Comparison of ENCODE assay signal across 8 cellular contexts in genomic region chr1:88892146-88892877, GRCh38. TPM values are rescaled to one million over a fixed set of nuclear protein-coding genes. Genes with fewer than 3 reads are reported as not detected.
DNase-seq lines count a peak whose midpoint lies in the region; ATAC-seq, FAIRE-seq and TF ChIP-seq lines count a peak whose summit lies in the region.

No MANE protein-coding gene starts in this region.

- 49 to 60% methylated on average over 17 of the region's 17 CpGs for WGBS in esophagus squamous epithelium, 2 donors
- 33 to 41% methylated on average over 17 of the region's 17 CpGs for WGBS in pancreas, 2 donors

- no peaks in the 10 kb centered on the region for H3K27me3 ChIP-seq in SU-DHL-6 (ENCODE audit: low read length)
- no peaks in the 10 kb centered on the region for H3K27me3 ChIP-seq in esophagus squamous epithelium
- no peaks in the 10 kb centered on the region for H3K27me3 ChIP-seq in pancreas

- ATAC-seq in pancreas: peak; percentile 45 to 62 (median 58)
- no peak for ATAC-seq in GM18502 (IDR thresholded peaks at IDR 0.05; ENCODE audit: poor library complexity, unreplicated experiment)

- H4K20me1 ChIP-seq in SU-DHL-6 (ENCODE audit: low read depth, low read length): peaks cover 5% of the 10 kb centered on the region; the same call in 1 of the 2 replicates

- no peaks in the 10 kb centered on the region for H3F3A ChIP-seq in SU-DHL-6 (ENCODE audit: insufficient read depth)

- H3K9me2 ChIP-seq in SU-DHL-6 (replicated peaks; ENCODE audit: insufficient read depth, low read length): no peaks in the 10 kb centered on the region

- H3K27ac ChIP-seq in SU-DHL-6 (ENCODE audit: low read depth, low read length) (no peak overlapping the region), esophagus squamous epithelium (peak overlapping the region; percentile 94 to 99 (median 96)), pancreas (peak overlapping the region in 3 of 4 donors; percentile 86 to 96 (median 94))

- in situ Hi-C loops in Caki2 (cut with HindIII; ENCODE audit: low pct_unique_long_range_greater_than_20kb, low sequenced_read_pairs) (no loop called here), KBM-7 (cut with MboI; ENCODE audit: low pct_unique_long_range_greater_than_20kb, low sequenced_read_pairs) (no loop called here)

- intact Hi-C loops in esophagus squamous epithelium (cut with DNase I) (no loop called here), pancreas (cut with DNase I) (no loop called here)

- H3K9me3 ChIP-seq in SU-DHL-6 (ENCODE audit: insufficient read depth, low read length): no peaks in the 10 kb centered on the region
- H3K9me3 ChIP-seq in esophagus squamous epithelium: no peaks in the 10 kb centered on the region
- no peaks in the 10 kb centered on the region for H3K9me3 ChIP-seq in pancreas

- peaks cover 40% of the 10 kb centered on the region for H3K79me2 ChIP-seq in SU-DHL-6 (ENCODE audit: insufficient read depth, low read length)

- H3K9ac ChIP-seq in SU-DHL-6 (ENCODE audit: low read length): peak overlapping the region; percentile 86; the same call in 1 of the 2 replicates

- peaks cover 6% of the 10 kb centered on the region; the same call in 1 of the 2 replicates for H3K36me3 ChIP-seq in SU-DHL-6 (ENCODE audit: low read length)
- H3K36me3 ChIP-seq in esophagus squamous epithelium: peaks cover 0 to 6% (median 1%) of the 10 kb centered on the region in 3 donors
- no peaks in the 10 kb centered on the region for H3K36me3 ChIP-seq in pancreas

- H3K4me2 ChIP-seq in SU-DHL-6 (ENCODE audit: low read depth, low read length, poor library complexity, severe bottlenecking): peak overlapping the region; percentile 95

- DNase-seq in Caki2 (ENCODE audit: low read depth) (peak; percentile 93), KBM-7 (peak; percentile 20), esophagus squamous epithelium (lab: John Stamatoyannopoulos, UW) (no peak), pancreas (peak in 3 of 6 donors; percentile 27 to 47 (median 44)), GM19238 (ENCODE audit: insufficient read length, low spot score) (no peak), occipital lobe (lab: John Stamatoyannopoulos, UW) (no peak)

- peak overlapping the region; percentile 83 for H2AFZ ChIP-seq in SU-DHL-6 (ENCODE audit: low read depth, low read length, severe bottlenecking)

- TF ChIP-seq POLR2A in esophagus squamous epithelium (IDR thresholded peaks at IDR 0.05): no peak

- FAIRE-seq in pancreas (lab: Jason Lieb, UNC): no peak

- H3K4me3 ChIP-seq in SU-DHL-6 (ENCODE audit: insufficient read depth, low read length, poor library complexity, severe bottlenecking): peak overlapping the region; percentile 86
- peak overlapping the region; percentile 75 to 100 (median 88) for H3K4me3 ChIP-seq in esophagus squamous epithelium
- peak overlapping the region; percentile 74 to 93 (median 85) for H3K4me3 ChIP-seq in pancreas

- TF ChIP-seq CTCF in SU-DHL-6 (IDR thresholded peaks at IDR 0.05; ENCODE audit: insufficient read depth, low read length, poor library complexity, severe bottlenecking) (no peak), esophagus squamous epithelium (IDR thresholded peaks at IDR 0.05) (no peak), pancreas (IDR thresholded peaks at IDR 0.05) (no peak)

- peaks cover 16 to 38% (median 21%) of the 10 kb centered on the region in 3 donors for H3K4me1 ChIP-seq in esophagus squamous epithelium
- peaks cover 14 to 28% (median 26%) of the 10 kb centered on the region in 3 donors for H3K4me1 ChIP-seq in pancreas

RNA-seq across cellular contexts. Expression of gene GTF2B, which starts 0.9 kb away (rescaled TPM):
- 34.2 and 38.4 TPM in 2 replicates for total RNA-seq in Caki2 (2014; rRNA removed; shearing (Covaris generic); ENCODE audit: low replicate concordance)
- total RNA-seq in esophagus squamous epithelium: 10 to 100 TPM; 31.2 to 45.1 (median 32.1) TPM
- 10 to 100 TPM in 3 of 6 donors, 1 to 10 TPM in 3; 6.3 to 15.5 (median 10.4) TPM for total RNA-seq in pancreas
- polyA plus RNA-seq in pancreas: 10 to 100 TPM; 11.1 to 18.6 TPM
- total RNA-seq in occipital lobe: 69.7 TPM

Comparison
In these comparisons a context has a peak if more than half of its experiments do, and no peak if none do; other contexts are left out.
1. DNase-seq: peak in Caki2 (single experiment) and KBM-7 (single experiment); none in esophagus squamous epithelium (single experiment), GM19238 (single experiment) and occipital lobe (single experiment).
2. Peak in every context shown above with its lines, with median percentiles within 50 percentile points of each other: H3K4me3 ChIP-seq.